Comparison of ENCODE assay signal across 15 cellular contexts in genomic region chr11:34823639-34824038, GRCh38.
A peak's percentile ranks its signal among the peaks of the same experiment; 100 is the strongest.
DNase-seq lines count a peak whose midpoint lies in the region; ATAC-seq and TF ChIP-seq lines count a peak whose summit lies in the region.
"Had no signal": no experiment of that assay in that cellular context is flagged by ENCODE, and none has a peak within 500 bp of the region (broad histone marks: within the 10 kb centered on the region; RNA-seq: fewer than 3 reads in every experiment).

No MANE protein-coding gene starts in this region.

- H3K36me3 ChIP-seq in MG63 (no peaks in the 10 kb centered on the region), suprapubic skin (no peaks in the 10 kb centered on the region)
- H3K36me3 ChIP-seq: BLaER1 had no signal

- H3K27ac Mint-ChIP-seq in nephron: peak overlapping the region; percentile 17 to 67 (median 38)
- H3K27ac Mint-ChIP-seq: CD8-positive, alpha-beta memory T cell; H9 had no signal

- H3K9me3 ChIP-seq in MG63: peaks cover 11% of the 10 kb centered on the region; the same call in 1 of the 2 replicates
- H3K9me3 ChIP-seq in suprapubic skin: no peaks in the 10 kb centered on the region

- H3K4me1 Mint-ChIP-seq in nephron: peaks cover 11% of the 10 kb centered on the region

- peaks cover 6% of the 10 kb centered on the region for H3K9me3 Mint-ChIP-seq in nephron
- H3K9me3 Mint-ChIP-seq: CD8-positive, alpha-beta memory T cell had no signal

- H3K27me3 Mint-ChIP-seq in nephron (ENCODE audit: low read depth): no peaks in the 10 kb centered on the region

- 60% methylated on average over 2 of the region's 2 CpGs for WGBS in suprapubic skin

- no peak for TF ChIP-seq POLR2A in suprapubic skin (IDR thresholded peaks at IDR 0.05)

- no peak for TF ChIP-seq CTCF in nephron (IDR thresholded peaks at IDR 0.05; ENCODE audit: unreplicated experiment in 3 of 3)
- no peak for TF ChIP-seq CTCF in suprapubic skin (IDR thresholded peaks at IDR 0.05)

- peak overlapping the region; percentile 54 for H3K27ac ChIP-seq in caudate nucleus (ENCODE audit: low read depth, low read length)
- peak overlapping the region; percentile 27 for H3K27ac ChIP-seq in suprapubic skin
- H3K27ac ChIP-seq: BLaER1 had no signal

- no peak overlapping the region for H3K4me3 Mint-ChIP-seq in nephron
- H3K4me3 Mint-ChIP-seq: CD8-positive, alpha-beta memory T cell; H9 had no signal

- no peaks in the 10 kb centered on the region for H3K27me3 ChIP-seq in MG63
- no peaks in the 10 kb centered on the region for H3K27me3 ChIP-seq in suprapubic skin
- H3K27me3 ChIP-seq: BLaER1 had no signal

- DNase-seq in MG63 (peak; percentile 14), caudate nucleus (lab: John Stamatoyannopoulos, UW) (no peak), suprapubic skin (ENCODE audit: low spot score in 2 of 2) (no peak), NOMO-1 (lab: John Stamatoyannopoulos, UW; ENCODE audit: unreplicated experiment in 2 of 2) (no peak)
- DNase-seq: CD8-positive, alpha-beta memory T cell; EL; H9; Karpas-422; NCI-H1417; NCI-H510A treated with DMSO at 0.1 percent for 48 hours had no signal

- ATAC-seq in HG03565 (IDR thresholded peaks at IDR 0.05; ENCODE audit: unreplicated experiment) (no peak), GM19395 (IDR thresholded peaks at IDR 0.05; ENCODE audit: unreplicated experiment) (no peak)
- ATAC-seq: HepG2 had no signal

- TF ChIP-seq EP300 in suprapubic skin (IDR thresholded peaks at IDR 0.05): no peak

- peaks cover 20% of the 10 kb centered on the region for H3K36me3 Mint-ChIP-seq in nephron (ENCODE audit: low read depth)
- H3K36me3 Mint-ChIP-seq: CD8-positive, alpha-beta memory T cell had no signal

- H3K4me1 ChIP-seq in suprapubic skin: peaks cover 52% of the 10 kb centered on the region
- H3K4me1 ChIP-seq: BLaER1 had no signal

- no peak overlapping the region for H3K4me3 ChIP-seq in MG63
- H3K4me3 ChIP-seq in suprapubic skin: no peak overlapping the region
- H3K4me3 ChIP-seq: BLaER1 had no signal
